Comparison of ENCODE assay signal across 1 cellular context in the genomic region with DNA sequence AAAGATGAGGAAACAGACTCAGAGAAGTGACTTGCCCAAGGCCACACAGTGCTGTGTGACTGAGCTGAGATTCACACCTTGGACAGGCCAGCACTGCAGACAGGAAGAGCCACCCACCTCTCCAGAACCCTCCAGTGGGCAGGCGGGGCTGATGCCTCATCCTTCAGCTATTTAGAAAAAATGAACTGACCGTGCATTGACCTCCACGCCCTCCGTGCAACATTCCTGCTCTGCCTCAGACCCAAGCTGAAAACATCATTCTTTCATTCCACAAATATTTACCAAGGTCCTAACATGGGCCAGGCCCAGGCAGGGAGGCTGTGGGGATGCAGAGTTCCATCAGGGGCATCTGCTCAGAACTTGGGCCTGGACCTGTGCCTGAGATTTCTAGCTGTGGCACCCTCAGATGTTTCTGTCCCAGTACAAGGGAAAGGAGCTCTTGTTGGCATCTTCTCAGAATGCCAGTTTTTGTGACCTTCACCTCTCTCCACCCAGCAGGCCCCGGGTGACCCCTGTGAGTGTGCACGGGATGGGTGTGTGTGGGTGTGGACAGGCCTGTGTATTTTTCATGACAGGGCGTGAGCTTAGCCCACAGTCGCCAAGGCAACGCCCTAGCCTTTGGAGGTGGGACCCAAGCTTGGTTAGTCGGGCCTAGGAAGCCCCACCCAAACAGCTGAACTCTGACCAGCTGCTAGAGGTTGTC.
A peak's percentile ranks its signal among the peaks of the same experiment; 100 is the strongest.
TF ChIP-seq lines count a peak whose summit lies in the region.

No MANE protein-coding gene starts in this region.

TF ChIP-seq in HepG2, 621 proteins besides CTCF, POLR2A, EP300 and RAD21 (continued from another document):
- TF ChIP-seq, protein P1, sequence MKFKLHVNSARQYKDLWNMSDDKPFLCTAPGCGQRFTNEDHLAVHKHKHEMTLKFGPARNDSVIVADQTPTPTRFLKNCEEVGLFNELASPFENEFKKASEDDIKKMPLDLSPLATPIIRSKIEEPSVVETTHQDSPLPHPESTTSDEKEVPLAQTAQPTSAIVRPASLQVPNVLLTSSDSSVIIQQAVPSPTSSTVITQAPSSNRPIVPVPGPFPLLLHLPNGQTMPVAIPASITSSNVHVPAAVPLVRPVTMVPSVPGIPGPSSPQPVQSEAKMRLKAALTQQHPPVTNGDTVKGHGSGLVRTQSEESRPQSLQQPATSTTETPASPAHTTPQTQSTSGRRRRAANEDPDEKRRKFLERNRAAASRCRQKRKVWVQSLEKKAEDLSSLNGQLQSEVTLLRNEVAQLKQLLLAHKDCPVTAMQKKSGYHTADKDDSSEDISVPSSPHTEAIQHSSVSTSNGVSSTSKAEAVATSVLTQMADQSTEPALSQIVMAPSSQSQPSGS (CRISPR knock-in tag; IDR thresholded peaks at IDR 0.05): peak; percentile 31; the same call in 1 of the 2 replicates
- TF ChIP-seq CBX5 (CRISPR knock-in tag; IDR thresholded peaks at IDR 0.05; ENCODE audit: borderline replicate concordance) (peak; percentile 25; the same call in 1 of the 2 replicates), ETV5 (CRISPR knock-in tag; IDR thresholded peaks at IDR 0.05; ENCODE audit: borderline replicate concordance) (peak; percentile 51; the same call in 1 of the 2 replicates), GATAD2A (CRISPR knock-in tag; IDR thresholded peaks at IDR 0.05) (peak; percentile 44; the same call in 1 of the 2 replicates), FOXA1 (IDR thresholded peaks at IDR 0.05) (no peak), FOXA1 (CRISPR knock-in tag; IDR thresholded peaks at IDR 0.05) (peak; percentile 56), HOXA3 (CRISPR knock-in tag; IDR thresholded peaks at IDR 0.05) (0 out of 2 replicates have a peak, but pooled peaks have one; percentile 18), JUND (CRISPR knock-in tag; IDR thresholded peaks at IDR 0.05) (0 out of 2 replicates have a peak, but pooled peaks have one; percentile 39), ZMYM3 (CRISPR knock-in tag; IDR thresholded peaks at IDR 0.05) (peak; percentile 71), FOXO1 (CRISPR knock-in tag; IDR thresholded peaks at IDR 0.05) (peak; percentile 65; the same call in 1 of the 2 replicates), GFI1 (CRISPR knock-in tag; IDR thresholded peaks at IDR 0.05; ENCODE audit: borderline replicate concordance) (peak; percentile 81), ZNF350 (CRISPR knock-in tag; IDR thresholded peaks at IDR 0.05; ENCODE audit: borderline replicate concordance, low read depth) (0 out of 2 replicates have a peak, but pooled peaks have one; percentile 27), SALL1 (CRISPR knock-in tag; IDR thresholded peaks at IDR 0.05) (peak; percentile 47; the same call in 1 of the 2 replicates), TP53 (CRISPR knock-in tag; conservative IDR thresholded peaks at IDR 0.05) (no peak), ZNF44 (CRISPR knock-in tag; IDR thresholded peaks at IDR 0.05) (no peak), SOX5 (CRISPR knock-in tag; IDR thresholded peaks at IDR 0.05; ENCODE audit: borderline replicate concordance) (peak; percentile 42; the same call in 1 of the 2 replicates), RBM22 (optimal IDR thresholded peaks at IDR 0.05; ENCODE audit: low read length) (no peak), ARNTL (CRISPR knock-in tag; IDR thresholded peaks at IDR 0.05) (no peak), ZNF224 (CRISPR knock-in tag; IDR thresholded peaks at IDR 0.05) (0 out of 2 replicates have a peak, but pooled peaks have one; percentile 19), RXRB (CRISPR knock-in tag; IDR thresholded peaks at IDR 0.05; ENCODE audit: borderline replicate concordance) (peak; percentile 76; the same call in 1 of the 2 replicates), NR2C2 (CRISPR knock-in tag; IDR thresholded peaks at IDR 0.05; ENCODE audit: borderline replicate concordance) (peak; percentile 43; the same call in 1 of the 2 replicates), ZNF3 (CRISPR knock-in tag; IDR thresholded peaks at IDR 0.05) (peak; percentile 63; the same call in 1 of the 2 replicates), RARA (CRISPR knock-in tag; IDR thresholded peaks at IDR 0.05) (peak; percentile 99), FOXP1 (IDR thresholded peaks at IDR 0.05) (no peak), FOXP1 (CRISPR knock-in tag; IDR thresholded peaks at IDR 0.05) (peak; percentile 64; the same call in 1 of the 2 replicates), SAP130 (CRISPR knock-in tag; IDR thresholded peaks at IDR 0.05; ENCODE audit: low read depth) (peak; percentile 60), SP5 (CRISPR knock-in tag; IDR thresholded peaks at IDR 0.05; ENCODE audit: borderline replicate concordance, low read depth) (peak; percentile 40; the same call in 1 of the 2 replicates), ZNF501 (CRISPR knock-in tag; IDR thresholded peaks at IDR 0.05) (0 out of 2 replicates have a peak, but pooled peaks have one; percentile 31), NR2F6 (IDR thresholded peaks at IDR 0.05) (peak; percentile 51; the same call in 1 of the 2 replicates), NR2F6 (CRISPR knock-in tag; IDR thresholded peaks at IDR 0.05) (peak; percentile 84), NR2F1 (CRISPR knock-in tag; IDR thresholded peaks at IDR 0.05) (peak; percentile 61 to 74), HNRNPH1 (optimal IDR thresholded peaks at IDR 0.05; ENCODE audit: low read depth, low read length) (no peak), NCOA2 (CRISPR knock-in tag; IDR thresholded peaks at IDR 0.05) (peak; percentile 53), FOXA3 (CRISPR knock-in tag; IDR thresholded peaks at IDR 0.05) (peak; percentile 71), DMAP1 (CRISPR knock-in tag; IDR thresholded peaks at IDR 0.05) (peak; percentile 20; the same call in 1 of the 2 replicates), HNF4A (CRISPR knock-in tag; IDR thresholded peaks at IDR 0.05) (peak; percentile 24; the same call in 1 of the 2 replicates), KDM1A (CRISPR knock-in tag; IDR thresholded peaks at IDR 0.05) (peak; percentile 48; the same call in 1 of the 2 replicates)
- TF ChIP-seq, protein P2, sequence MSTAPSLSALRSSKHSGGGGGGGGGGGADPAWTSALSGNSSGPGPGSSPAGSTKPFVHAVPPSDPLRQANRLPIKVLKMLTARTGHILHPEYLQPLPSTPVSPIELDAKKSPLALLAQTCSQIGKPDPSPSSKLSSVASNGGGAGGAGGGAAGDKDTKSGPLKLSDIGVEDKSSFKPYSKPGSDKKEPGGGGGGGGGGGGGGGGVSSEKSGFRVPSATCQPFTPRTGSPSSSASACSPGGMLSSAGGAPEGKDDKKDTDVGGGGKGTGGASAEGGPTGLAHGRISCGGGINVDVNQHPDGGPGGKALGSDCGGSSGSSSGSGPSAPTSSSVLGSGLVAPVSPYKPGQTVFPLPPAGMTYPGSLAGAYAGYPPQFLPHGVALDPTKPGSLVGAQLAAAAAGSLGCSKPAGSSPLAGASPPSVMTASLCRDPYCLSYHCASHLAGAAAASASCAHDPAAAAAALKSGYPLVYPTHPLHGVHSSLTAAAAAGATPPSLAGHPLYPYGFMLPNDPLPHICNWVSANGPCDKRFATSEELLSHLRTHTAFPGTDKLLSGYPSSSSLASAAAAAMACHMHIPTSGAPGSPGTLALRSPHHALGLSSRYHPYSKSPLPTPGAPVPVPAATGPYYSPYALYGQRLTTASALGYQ (CRISPR knock-in tag; IDR thresholded peaks at IDR 0.05): 0 out of 2 replicates have a peak, but pooled peaks have one; percentile 43
- TF ChIP-seq, protein P3, sequence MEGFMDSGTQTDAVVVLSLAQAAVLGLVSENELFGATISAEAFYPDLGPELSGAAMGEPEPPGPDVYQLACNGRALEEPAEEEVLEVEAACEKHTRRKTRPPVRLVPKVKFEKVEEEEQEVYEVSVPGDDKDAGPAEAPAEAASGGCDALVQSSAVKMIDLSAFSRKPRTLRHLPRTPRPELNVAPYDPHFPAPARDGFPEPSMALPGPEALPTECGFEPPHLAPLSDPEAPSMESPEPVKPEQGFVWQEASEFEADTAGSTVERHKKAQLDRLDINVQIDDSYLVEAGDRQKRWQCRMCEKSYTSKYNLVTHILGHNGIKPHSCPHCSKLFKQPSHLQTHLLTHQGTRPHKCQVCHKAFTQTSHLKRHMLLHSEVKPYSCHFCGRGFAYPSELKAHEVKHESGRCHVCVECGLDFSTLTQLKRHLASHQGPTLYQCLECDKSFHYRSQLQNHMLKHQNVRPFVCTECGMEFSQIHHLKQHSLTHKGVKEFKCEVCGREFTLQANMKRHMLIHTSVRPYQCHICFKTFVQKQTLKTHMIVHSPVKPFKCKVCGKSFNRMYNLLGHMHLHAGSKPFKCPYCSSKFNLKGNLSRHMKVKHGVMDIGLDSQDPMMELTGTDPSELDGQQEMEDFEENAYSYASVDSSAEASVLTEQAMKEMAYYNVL (CRISPR knock-in tag; IDR thresholded peaks at IDR 0.05; ENCODE audit: borderline replicate concordance): peak; percentile 87
- TF ChIP-seq, protein P4, sequence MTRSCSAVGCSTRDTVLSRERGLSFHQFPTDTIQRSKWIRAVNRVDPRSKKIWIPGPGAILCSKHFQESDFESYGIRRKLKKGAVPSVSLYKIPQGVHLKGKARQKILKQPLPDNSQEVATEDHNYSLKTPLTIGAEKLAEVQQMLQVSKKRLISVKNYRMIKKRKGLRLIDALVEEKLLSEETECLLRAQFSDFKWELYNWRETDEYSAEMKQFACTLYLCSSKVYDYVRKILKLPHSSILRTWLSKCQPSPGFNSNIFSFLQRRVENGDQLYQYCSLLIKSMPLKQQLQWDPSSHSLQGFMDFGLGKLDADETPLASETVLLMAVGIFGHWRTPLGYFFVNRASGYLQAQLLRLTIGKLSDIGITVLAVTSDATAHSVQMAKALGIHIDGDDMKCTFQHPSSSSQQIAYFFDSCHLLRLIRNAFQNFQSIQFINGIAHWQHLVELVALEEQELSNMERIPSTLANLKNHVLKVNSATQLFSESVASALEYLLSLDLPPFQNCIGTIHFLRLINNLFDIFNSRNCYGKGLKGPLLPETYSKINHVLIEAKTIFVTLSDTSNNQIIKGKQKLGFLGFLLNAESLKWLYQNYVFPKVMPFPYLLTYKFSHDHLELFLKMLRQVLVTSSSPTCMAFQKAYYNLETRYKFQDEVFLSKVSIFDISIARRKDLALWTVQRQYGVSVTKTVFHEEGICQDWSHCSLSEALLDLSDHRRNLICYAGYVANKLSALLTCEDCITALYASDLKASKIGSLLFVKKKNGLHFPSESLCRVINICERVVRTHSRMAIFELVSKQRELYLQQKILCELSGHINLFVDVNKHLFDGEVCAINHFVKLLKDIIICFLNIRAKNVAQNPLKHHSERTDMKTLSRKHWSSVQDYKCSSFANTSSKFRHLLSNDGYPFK (CRISPR knock-in tag; IDR thresholded peaks at IDR 0.05; ENCODE audit: borderline replicate concordance): 0 out of 2 replicates have a peak, but pooled peaks have one; percentile 2
TF ChIP-seq in HepG2: peak in this region for 77.
